In the genomic region with DNA sequence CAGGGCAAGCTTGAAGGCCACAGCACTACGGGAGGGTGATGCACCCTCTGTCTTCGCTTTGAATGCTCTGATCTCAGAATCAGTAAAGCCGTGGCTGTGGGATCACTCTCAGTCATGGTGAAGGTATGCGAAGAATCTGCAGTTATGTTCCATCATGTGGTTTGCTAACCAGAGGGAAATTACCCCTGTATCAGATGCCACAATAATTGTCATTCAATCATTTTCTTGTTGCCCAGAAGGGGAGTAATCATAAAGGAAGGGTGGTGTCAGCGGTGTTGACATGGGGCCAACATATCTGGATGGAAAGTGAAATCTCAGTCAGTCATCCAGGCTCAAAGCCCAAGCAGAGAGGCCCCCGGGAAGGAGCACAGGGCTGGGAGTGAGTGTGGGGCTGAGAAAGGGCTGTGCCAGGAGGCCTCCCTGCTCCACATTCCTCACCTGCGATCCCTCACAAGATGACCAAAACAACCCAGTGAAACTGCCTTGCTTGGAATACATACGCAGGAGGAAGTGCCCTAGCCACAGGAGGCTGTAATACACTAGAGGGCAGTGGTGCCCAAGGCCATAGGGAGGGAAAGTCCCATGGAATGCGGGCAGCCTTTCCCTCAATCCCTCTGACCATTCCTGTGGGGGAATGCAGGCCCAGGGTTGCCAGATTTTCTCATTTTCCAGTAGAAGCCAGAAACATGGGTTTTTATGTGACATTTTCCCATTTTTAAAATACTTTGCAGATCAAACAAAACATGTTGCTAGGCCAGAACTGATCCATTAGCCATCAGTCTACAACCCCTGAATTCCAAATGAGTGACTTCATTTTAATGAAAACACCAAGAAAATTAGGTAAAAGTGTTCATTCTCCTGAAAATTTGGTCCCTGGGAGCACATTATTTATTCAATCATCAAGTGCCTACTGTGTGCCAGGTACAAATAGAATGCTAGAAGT, we compare ENCODE assay signal across 9 cellular contexts.
DNase-seq lines count a peak whose midpoint lies in the region; ATAC-seq and TF ChIP-seq lines count a peak whose summit lies in the region.
"Had no signal": no experiment of that assay in that cellular context is flagged by ENCODE, and none has a peak within 500 bp of the region (broad histone marks: within the 10 kb centered on the region; RNA-seq: fewer than 3 reads in every experiment).

No MANE protein-coding gene starts in this region.

- no peaks in the 10 kb centered on the region for H3K4me1 Mint-ChIP-seq in naive thymus-derived CD8-positive, alpha-beta T cell
- H3K4me1 Mint-ChIP-seq: central memory CD8-positive, alpha-beta T cell had no signal

- intact Hi-C loops in uterus (cut with DNase I; ENCODE audit: low total_unique reads), result no loop called here

- H3K27ac ChIP-seq in brain microvascular endothelial cell, result peak overlapping the region; percentile 91
- H3K27ac ChIP-seq in uterus, result peak overlapping the region; percentile 49 to 64

- TF ChIP-seq CTCF in brain microvascular endothelial cell (IDR thresholded peaks at IDR 0.05; ENCODE audit: low read depth, low read length, missing control alignments) (peak; percentile 82), uterus (IDR thresholded peaks at IDR 0.05) (peak; percentile 19 to 44 (median 35))

- no peaks in the 10 kb centered on the region for H3K9me3 ChIP-seq in uterus

- H3K27ac Mint-ChIP-seq in naive thymus-derived CD8-positive, alpha-beta T cell, result peak overlapping the region in 1 of 10 donors; percentile 50

- peaks cover 0 to 14% (median 1%) of the 10 kb centered on the region in 5 donors for H3K27me3 Mint-ChIP-seq in naive thymus-derived CD8-positive, alpha-beta T cell

- DNase-seq in NCI-H345 (lab: John Stamatoyannopoulos, UW) (peak; percentile 3), NCI-H345 treated with DMSO at 0.1 percent for 48 hours (lab: John Stamatoyannopoulos, UW; ENCODE audit: unreplicated experiment) (no peak), HuH-7.5 (ENCODE audit: low spot score) (peak; percentile 49), brain microvascular endothelial cell (peak; percentile 94), kidney glomerular epithelial cell (lab: John Stamatoyannopoulos, UW) (peak; percentile 98), uterus (peak; percentile 25 to 28)
- no peak for DNase-seq in naive thymus-derived CD8-positive, alpha-beta T cell

- H3K9me3 Mint-ChIP-seq in naive thymus-derived CD8-positive, alpha-beta T cell, result peaks cover 0 to 5% (median 0%) of the 10 kb centered on the region in 9 donors

- in situ Hi-C loops in brain microvascular endothelial cell (cut with HindIII; ENCODE audit: low pct_ligation_motif_present, low sequenced_read_pairs), result no loop called here

- POLR2A ChIA-PET in naive thymus-derived CD8-positive, alpha-beta T cell (lab: Charles Lee), result no interaction called here

- peaks cover 0 to 3% of the 10 kb centered on the region in 2 donors for H3K4me1 ChIP-seq in uterus

- no peak for TF ChIP-seq POLR2A in uterus (IDR thresholded peaks at IDR 0.05)

- no peaks in the 10 kb centered on the region for H3K36me3 Mint-ChIP-seq in naive thymus-derived CD8-positive, alpha-beta T cell

- no peaks in the 10 kb centered on the region for H3K27me3 ChIP-seq in brain microvascular endothelial cell (replicated peaks)
- H3K27me3 ChIP-seq in uterus, result no peaks in the 10 kb centered on the region

- no peak for ATAC-seq in HG02840 (IDR thresholded peaks at IDR 0.05; ENCODE audit: low FRiP score, unreplicated experiment)
- ATAC-seq in naive thymus-derived CD8-positive, alpha-beta T cell, result no peak

- H3K4me3 ChIP-seq in brain microvascular endothelial cell (ENCODE audit: low read depth, low read length), result no peak overlapping the region
- no peak overlapping the region for H3K4me3 ChIP-seq in uterus

- H3K36me3 ChIP-seq in brain microvascular endothelial cell (replicated peaks) (no peaks in the 10 kb centered on the region), uterus (no peaks in the 10 kb centered on the region)

- H3K4me3 Mint-ChIP-seq in naive thymus-derived CD8-positive, alpha-beta T cell, result no peak overlapping the region
- H3K4me3 Mint-ChIP-seq: central memory CD8-positive, alpha-beta T cell had no signal

Comparison
In these comparisons a context has a peak if more than half of its experiments do, and no peak if none do; other contexts are left out.
1. DNase-seq: peak in NCI-H345 (single experiment), HuH-7.5 (single experiment), brain microvascular endothelial cell (single experiment), kidney glomerular epithelial cell (single experiment) and uterus (2 of 2); none in NCI-H345 treated with DMSO at 0.1 percent for 48 hours (single experiment) and naive thymus-derived CD8-positive, alpha-beta T cell (0 of 10).